Comparison of ENCODE assay signal across 8 cellular contexts in genomic region chr7:149690688-149691446, GRCh38.
DNase-seq lines count a peak whose midpoint lies in the region; ATAC-seq and TF ChIP-seq lines count a peak whose summit lies in the region.

No MANE protein-coding gene starts in this region.

- no peak for ATAC-seq in GM19397 (IDR thresholded peaks at IDR 0.05; ENCODE audit: unreplicated experiment)
- no peak for ATAC-seq in GM21447 (IDR thresholded peaks at IDR 0.05; ENCODE audit: unreplicated experiment)

- H3K9me3 ChIP-seq in left ventricle myocardium inferior (replicated peaks) (peaks cover 4% of the 10 kb centered on the region), uterus (no peaks in the 10 kb centered on the region)

- H3K27me3 ChIP-seq in left ventricle myocardium inferior (ENCODE audit: low read depth): peaks cover 68% of the 10 kb centered on the region
- H3K27me3 ChIP-seq in uterus: peaks cover 6 to 20% of the 10 kb centered on the region in 2 donors

- peaks cover 4% of the 10 kb centered on the region for H3K4me1 ChIP-seq in left ventricle myocardium inferior
- peaks cover 0 to 6% of the 10 kb centered on the region in 2 donors for H3K4me1 ChIP-seq in uterus

- TF ChIP-seq CTCF in left ventricle myocardium inferior (IDR thresholded peaks at IDR 0.05; ENCODE audit: borderline replicate concordance): no peak
- TF ChIP-seq CTCF in uterus (IDR thresholded peaks at IDR 0.05): no peak

- DNase-seq in stimulated activated CD4-positive, alpha-beta T cell treated with anti-CD3 and anti-CD28 coated beads, Interleukin-1b, Interleukin-23, amount 100 ng/mL, for 48 hours: peak; percentile 46
- DNase-seq in stimulated activated CD4-positive, alpha-beta T cell treated with anti-CD3 and anti-CD28 coated beads, Interleukin-4, amount 100 ng/mL, for 1 hour: no peak
- DNase-seq in SK-N-DZ (ENCODE audit: low spot score): peak; percentile 51
- peak; percentile 17 for DNase-seq in left ventricle myocardium inferior
- peak; percentile 24 to 26 for DNase-seq in uterus
- no peak for DNase-seq in NK-92 treated with Interleukin-12 subunit alpha and Interleukin-12 subunit beta, amount 100 ng/mL, for 24 hours (lab: John Stamatoyannopoulos, UW)

- H3K4me3 ChIP-seq in left ventricle myocardium inferior: no peak overlapping the region
- H3K4me3 ChIP-seq in uterus: no peak overlapping the region

- H3K27ac ChIP-seq in left ventricle myocardium inferior (replicated peaks) (no peak overlapping the region), uterus (no peak overlapping the region)

- intact Hi-C loops in left ventricle myocardium inferior (cut with micrococcal nuclease): no loop called here
- intact Hi-C loops in uterus (cut with DNase I; ENCODE audit: low total_unique reads): no loop called here

- H3K36me3 ChIP-seq in left ventricle myocardium inferior (no peaks in the 10 kb centered on the region), uterus (no peaks in the 10 kb centered on the region)

- no peak for TF ChIP-seq POLR2A in uterus (IDR thresholded peaks at IDR 0.05)

Comparison
In these comparisons a context has a peak if more than half of its experiments do, and no peak if none do; other contexts are left out.
1. DNase-seq: peak in stimulated activated CD4-positive, alpha-beta T cell treated with anti-CD3 and anti-CD28 coated beads, Interleukin-1b, Interleukin-23, amount 100 ng/mL, for 48 hours (single experiment), SK-N-DZ (single experiment), left ventricle myocardium inferior (single experiment) and uterus (2 of 2); none in stimulated activated CD4-positive, alpha-beta T cell treated with anti-CD3 and anti-CD28 coated beads, Interleukin-4, amount 100 ng/mL, for 1 hour (single experiment) and NK-92 treated with Interleukin-12 subunit alpha and Interleukin-12 subunit beta, amount 100 ng/mL, for 24 hours (single experiment).